8 cellular contexts compared by ENCODE assay signal in genomic region chr1:203172184-203173115, GRCh38. TPM values are rescaled to one million over a fixed set of nuclear protein-coding genes. Genes with fewer than 3 reads are reported as not detected.
DNase-seq lines count a peak whose midpoint lies in the region; ATAC-seq and TF ChIP-seq lines count a peak whose summit lies in the region.

No MANE protein-coding gene starts in this region.

- DNase-seq in Ammon's horn (ENCODE audit: low spot score) (peak; percentile 77), GM13977 (ENCODE audit: low spot score) (peak; percentile 82), NCI-H524 (lab: John Stamatoyannopoulos, UW) (peak; percentile 51 to 74), fibroblast of the aortic adventitia (ENCODE audit: low read depth) (peak; percentile 60), nucleus accumbens (lab: John Stamatoyannopoulos, UW) (peak in 46 of 56 donors; percentile 24 to 84 (median 51))
- peak; percentile 42 for DNase-seq in activated T-cell treated with anti-CD3 and anti-CD28 coated beads, Interleukin-2, amount 50 U/mL, for 1 hour

- TF ChIP-seq CTCF in GM13977 (IDR thresholded peaks at IDR 0.05; ENCODE audit: extremely low read depth, insufficient read depth, missing control alignments) = peak; percentile 89
- TF ChIP-seq CTCF in fibroblast of the aortic adventitia (IDR thresholded peaks at IDR 0.05; ENCODE audit: insufficient read depth, low read length) = peak; percentile 91

- H3K4me3 ChIP-seq in fibroblast of the aortic adventitia (ENCODE audit: low read depth, low read length) = no peak overlapping the region

- no peak for ATAC-seq in HG03565 (IDR thresholded peaks at IDR 0.05; ENCODE audit: unreplicated experiment)
- no peak for ATAC-seq in HG02642 (IDR thresholded peaks at IDR 0.05; ENCODE audit: poor library complexity, unreplicated experiment)

- in situ Hi-C loops in GM13977 (cut with MboI; ENCODE audit: low pct_unique_long_range_greater_than_20kb, low sequenced_read_pairs, unreplicated experiment) = no loop called here

RNA-seq across cellular contexts. Expression of gene MYBPH, which starts 3.2 kb away (rescaled TPM):
- total RNA-seq in fibroblast of the aortic adventitia (ENCODE audit: low replicate concordance) = 0.08 TPM in 1 of 2 replicates, not detected in the other

RNA-seq across cellular contexts. Expression of gene CHI3L1, which starts 14.1 kb away (rescaled TPM):
- 3.0 and 5.5 TPM in 2 replicates for total RNA-seq in fibroblast of the aortic adventitia (ENCODE audit: low replicate concordance)

RNA-seq across cellular contexts. Expression of gene ADORA1, which starts 44.9 kb away (rescaled TPM):
- total RNA-seq in fibroblast of the aortic adventitia (ENCODE audit: low replicate concordance) = 0.72 and 6.5 TPM in 2 replicates

RNA-seq across cellular contexts. Expression of gene CHIT1, which starts 57.0 kb away (rescaled TPM):
- total RNA-seq in fibroblast of the aortic adventitia (ENCODE audit: low replicate concordance) = not detected in 2 replicates
